In the genomic region with DNA sequence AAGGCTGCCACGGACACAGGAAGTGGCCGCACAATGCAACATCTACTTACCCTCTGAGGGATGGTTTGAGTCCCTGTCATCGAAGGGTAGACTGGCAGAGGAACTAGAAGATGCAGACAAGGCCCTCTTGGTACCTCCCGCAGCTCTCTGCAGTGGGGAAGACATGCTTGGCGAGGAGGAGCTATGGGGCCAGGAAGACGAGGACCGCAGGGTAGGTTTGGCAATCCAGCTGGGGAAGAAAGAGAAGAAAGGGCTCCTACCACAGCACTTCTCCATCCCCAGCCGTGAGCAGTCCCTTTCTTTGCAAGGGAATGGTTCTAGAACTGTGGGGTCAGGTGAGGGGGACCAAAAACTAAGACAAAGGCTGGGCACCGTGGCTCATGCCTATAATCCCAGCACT, we compare ENCODE assay signal across 14 cellular contexts. TPM values are rescaled to one million over a fixed set of nuclear protein-coding genes. Genes with fewer than 3 reads are reported as not detected.
"Had no signal": no experiment of that assay in that cellular context is flagged by ENCODE, and none has a peak within 500 bp of the region (broad histone marks: within the 10 kb centered on the region; RNA-seq: fewer than 3 reads in every experiment).

No MANE protein-coding gene starts in this region.

RNA-seq across cellular contexts. Expression of a gene that starts 26.9 kb away (rescaled TPM):
- total RNA-seq: activated CD8-positive, alpha-beta memory T cell treated with anti-CD3 and anti-CD28 coated beads for 36 hours; activated CD8-positive, alpha-beta T cell treated with anti-CD3 and anti-CD28 coated beads for 36 hours; activated naive CD4-positive, alpha-beta T cell treated with anti-CD3 and anti-CD28 coated beads for 36 hours; activated naive CD4-positive, alpha-beta T cell treated with anti-CD3 and anti-CD28 coated beads, Interleukin-2, amount 50 U/mL, for 72 hours; activated T-cell treated with anti-CD3 and anti-CD28 coated beads, Interleukin-2, amount 50 U/mL, for 72 hours; adrenal gland; astrocyte; body of pancreas; cerebellum; IMR-90; MCF 10A; SK-MEL-5; T-cell; T-helper 2 cell treated with Interferon-gamma antibody and Interleukin-4, amounts not matched to agents 100 ng/mL and 5 ng/mL, for 36 hours had no signal
